Comparison of ENCODE assay signal across 8 cellular contexts in the genomic region with DNA sequence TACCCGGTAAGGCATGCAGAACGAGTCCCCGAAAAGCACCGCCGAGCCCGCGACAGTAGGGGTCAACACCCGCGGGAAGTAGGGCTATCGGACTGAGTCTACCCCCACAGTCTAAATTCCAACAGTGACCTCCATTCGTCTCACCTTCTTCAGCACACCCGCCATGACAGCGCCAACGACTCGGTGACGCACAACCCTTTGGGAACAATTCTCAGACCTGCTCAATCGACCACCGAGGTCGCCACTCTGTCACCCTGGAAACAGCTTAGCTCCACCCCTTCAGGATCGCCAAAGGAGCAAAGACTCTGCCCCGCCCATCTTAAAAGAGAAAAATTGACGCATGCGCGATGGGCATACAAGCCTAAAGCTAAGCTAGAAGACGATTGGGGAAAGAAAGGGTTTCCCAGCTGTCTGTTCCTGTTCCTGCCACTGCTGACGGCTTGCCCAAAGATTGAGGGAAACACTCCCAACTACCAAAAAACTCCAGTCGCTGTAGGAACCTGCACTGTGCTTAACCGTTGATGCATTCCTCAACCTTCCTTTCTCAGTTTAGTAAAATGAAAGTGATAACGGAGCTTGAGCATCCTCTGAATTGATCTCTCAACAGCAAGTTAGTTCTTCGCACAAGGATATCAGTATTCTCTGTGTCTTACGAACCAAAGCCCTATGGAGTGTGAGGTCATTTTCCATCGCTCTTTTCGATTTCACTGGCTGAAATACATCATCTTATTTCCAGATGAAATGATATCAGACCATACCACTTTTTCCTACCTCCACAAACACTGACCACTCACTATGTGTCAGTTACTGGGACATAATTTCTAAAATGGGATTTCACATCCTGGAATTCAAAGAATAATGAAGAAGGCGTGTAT. TPM values are rescaled to one million over a fixed set of nuclear protein-coding genes. Genes with fewer than 3 reads are reported as not detected.
DNase-seq lines count a peak whose midpoint lies in the region; ATAC-seq and TF ChIP-seq lines count a peak whose summit lies in the region.

Gene NDUFA5, minus strand, starts transcription at position 188 of the 875 bp plus-strand sequence. Its CDS starts 23 bp downstream, at position 165.

- peaks cover 2% of the 10 kb centered on the region for H3K4me1 Mint-ChIP-seq in activated CD4-positive, alpha-beta T cell treated with anti-CD3 and anti-CD28 coated beads, Interleukin-2, amount 10 ng/mL, durations not matched to agents 24 days and 14 days

- H3K27me3 ChIP-seq in colonic mucosa (no peaks in the 10 kb centered on the region), layer of hippocampus (ENCODE audit: control insufficient read depth, insufficient read depth, low read length) (no peaks in the 10 kb centered on the region)

- H3K4me3 Mint-ChIP-seq in activated CD4-positive, alpha-beta T cell treated with anti-CD3 and anti-CD28 coated beads, Interleukin-2, amount 10 ng/mL, durations not matched to agents 24 days and 14 days = no peak within 1 kb of the TSS

- H3K27me3 Mint-ChIP-seq in activated CD4-positive, alpha-beta T cell treated with anti-CD3 and anti-CD28 coated beads, Interleukin-2, amount 10 ng/mL, durations not matched to agents 24 days and 14 days = peaks cover 8% of the 10 kb centered on the region

- TF ChIP-seq CTCF in colonic mucosa (IDR thresholded peaks at IDR 0.05) = no peak

- intact Hi-C loops in activated CD4-positive, alpha-beta T cell treated with anti-CD3 and anti-CD28 coated beads, Interleukin-2, amount 10 ng/mL, durations not matched to agents 24 days and 14 days (cut with micrococcal nuclease) = loop anchor here (1.0 to 10.0 kb wide), 5 partner anchors 24 to 1367 kb away; partner anchors contain the start of genes IQUB, POT1 and WASL
- intact Hi-C loops in colonic mucosa (cut with DNase I) = no loop called here

- no peaks in the 10 kb centered on the region for H3K36me3 ChIP-seq in colonic mucosa

- H3K4me3 ChIP-seq in colonic mucosa = peak within 1 kb of the TSS; percentile 65

- H3K4me1 ChIP-seq in colonic mucosa = peaks cover 5% of the 10 kb centered on the region

- DNase-seq in C1 segment of cervical spinal cord (lab: John Stamatoyannopoulos, UW) (peak; percentile 60 to 99 (median 96)), NCI-H526 treated with DMSO at 0.1 percent for 48 hours (lab: John Stamatoyannopoulos, UW) (peak; percentile 99), colonic mucosa (peak; percentile 99)
- DNase-seq in activated CD4-positive, alpha-beta T cell treated with anti-CD3 and anti-CD28 coated beads, Interleukin-2, amount 10 ng/mL, durations not matched to agents 24 days and 14 days = peak; percentile 99
- DNase-seq in stimulated activated CD4-positive, alpha-beta T cell treated with anti-CD3 and anti-CD28 coated beads, Interleukin-1b, Interleukin-23, amount 100 ng/mL, for 4 hours (ENCODE audit: low read depth in 2 of 2) = peak; percentile 80 to 96

- no peak within 1 kb of the TSS for H3K27ac Mint-ChIP-seq in activated CD4-positive, alpha-beta T cell treated with anti-CD3 and anti-CD28 coated beads, Interleukin-2, amount 10 ng/mL, durations not matched to agents 24 days and 14 days

- ATAC-seq in GM19351 (IDR thresholded peaks at IDR 0.05; ENCODE audit: unreplicated experiment) (peak; percentile 98), HG03520 (IDR thresholded peaks at IDR 0.05; ENCODE audit: unreplicated experiment) (peak; percentile 96)

- H3K36me3 Mint-ChIP-seq in activated CD4-positive, alpha-beta T cell treated with anti-CD3 and anti-CD28 coated beads, Interleukin-2, amount 10 ng/mL, durations not matched to agents 24 days and 14 days (ENCODE audit: low read depth) = peaks cover 5% of the 10 kb centered on the region

- peak within 1 kb of the TSS; percentile 92 to 97 for H3K9ac ChIP-seq in colonic mucosa (ENCODE audit: low read depth in 2 of 2, low read length in 2 of 2)

- peak within 1 kb of the TSS; percentile 66 for H3K27ac ChIP-seq in colonic mucosa
- peak within 1 kb of the TSS; percentile 75 for H3K27ac ChIP-seq in layer of hippocampus (ENCODE audit: low read depth, low read length)

- H3K9me3 Mint-ChIP-seq in activated CD4-positive, alpha-beta T cell treated with anti-CD3 and anti-CD28 coated beads, Interleukin-2, amount 10 ng/mL, durations not matched to agents 24 days and 14 days = peaks cover 8% of the 10 kb centered on the region

- no peaks in the 10 kb centered on the region for H3K9me3 ChIP-seq in colonic mucosa

RNA-seq across cellular contexts. Expression of gene NDUFA5, which starts in this region (rescaled TPM):
- 56.1 and 62.1 TPM in 2 replicates for total RNA-seq in activated CD4-positive, alpha-beta T cell treated with anti-CD3 and anti-CD28 coated beads, Interleukin-2, amount 10 ng/mL, durations not matched to agents 24 days and 14 days
- 100 to 1,000 TPM in 1 of 2 donors, 10 to 100 TPM in 1; 86.0 to 129 TPM for total RNA-seq in colonic mucosa

Comparison
In these comparisons a context has a peak if more than half of its experiments do, and no peak if none do; other contexts are left out.
1. Peak in every context shown above with its lines: DNase-seq, ATAC-seq, H3K4me3 ChIP-seq and H3K27ac ChIP-seq.